In the genomic region with DNA sequence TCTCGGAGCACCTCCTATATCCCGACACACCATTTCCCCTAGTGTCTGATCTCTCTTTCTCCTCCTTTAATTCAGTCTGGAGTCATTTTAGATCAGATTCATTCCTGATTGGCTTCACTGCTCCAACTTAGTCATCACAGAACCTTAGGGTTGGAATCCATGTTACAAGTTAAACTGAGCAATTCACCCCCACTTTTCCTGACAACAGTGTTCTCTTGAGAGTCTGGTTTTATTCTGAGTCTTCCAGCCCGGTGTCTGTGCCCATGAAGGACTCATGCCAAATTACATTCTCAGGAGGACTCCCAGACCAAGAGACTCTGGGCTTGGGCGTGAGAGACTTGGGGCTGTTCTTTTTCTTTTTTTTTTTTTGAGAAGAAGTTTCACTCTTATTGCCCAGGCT, we compare ENCODE assay signal across 1 cellular context.
TF ChIP-seq lines count a peak whose summit lies in the region.

No MANE protein-coding gene starts in this region.

TF ChIP-seq in WTC11, 78 proteins besides CTCF, POLR2A, EP300 and RAD21 (continued from another document):
- TF ChIP-seq, protein P1, sequence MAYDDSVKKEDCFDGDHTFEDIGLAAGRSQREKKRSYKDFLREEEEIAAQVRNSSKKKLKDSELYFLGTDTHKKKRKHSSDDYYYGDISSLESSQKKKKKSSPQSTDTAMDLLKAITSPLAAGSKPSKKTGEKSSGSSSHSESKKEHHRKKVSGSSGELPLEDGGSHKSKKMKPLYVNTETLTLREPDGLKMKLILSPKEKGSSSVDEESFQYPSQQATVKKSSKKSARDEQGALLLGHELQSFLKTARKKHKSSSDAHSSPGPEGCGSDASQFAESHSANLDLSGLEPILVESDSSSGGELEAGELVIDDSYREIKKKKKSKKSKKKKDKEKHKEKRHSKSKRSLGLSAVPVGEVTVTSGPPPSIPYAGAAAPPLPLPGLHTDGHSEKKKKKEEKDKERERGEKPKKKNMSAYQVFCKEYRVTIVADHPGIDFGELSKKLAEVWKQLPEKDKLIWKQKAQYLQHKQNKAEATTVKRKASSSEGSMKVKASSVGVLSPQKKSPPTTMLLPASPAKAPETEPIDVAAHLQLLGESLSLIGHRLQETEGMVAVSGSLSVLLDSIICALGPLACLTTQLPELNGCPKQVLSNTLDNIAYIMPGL (CRISPR knock-in tag; IDR thresholded peaks at IDR 0.05) = no peak
- TF ChIP-seq NFE2L1 (CRISPR knock-in tag; IDR thresholded peaks at IDR 0.05) = no peak
- TF ChIP-seq ATF1 (CRISPR knock-in tag; IDR thresholded peaks at IDR 0.05) = no peak
